13 cellular contexts compared by ENCODE assay signal in genomic region chr9:95880011-95880690, GRCh38. TPM values are rescaled to one million over a fixed set of nuclear protein-coding genes. Genes with fewer than 3 reads are reported as not detected.
A peak's percentile ranks its signal among the peaks of the same experiment; 100 is the strongest.
DNase-seq lines count a peak whose midpoint lies in the region; ATAC-seq and TF ChIP-seq lines count a peak whose summit lies in the region.
"Had no signal": no experiment of that assay in that cellular context is flagged by ENCODE, and none has a peak within 500 bp of the region (broad histone marks: within the 10 kb centered on the region; RNA-seq: fewer than 3 reads in every experiment).

No MANE protein-coding gene starts in this region.

- no peak overlapping the region for H3K27ac ChIP-seq in CD4-positive, alpha-beta memory T cell (ENCODE audit: low read depth, low read length)

- peaks cover 0 to 2% (median 0%) of the 10 kb centered on the region in 8 donors for H3K9me3 Mint-ChIP-seq in CD4-positive, alpha-beta memory T cell
- H3K9me3 Mint-ChIP-seq in nephron, result no peaks in the 10 kb centered on the region

- no peaks in the 10 kb centered on the region for H3K27me3 Mint-ChIP-seq in CD4-positive, alpha-beta memory T cell
- no peaks in the 10 kb centered on the region for H3K27me3 Mint-ChIP-seq in nephron (ENCODE audit: low read depth)

- H3K9me3 ChIP-seq in CD4-positive, alpha-beta memory T cell (ENCODE audit: control insufficient read depth in 1 of 2, low read length in 2 of 2), result no peaks in the 10 kb centered on the region
- H3K9me3 ChIP-seq: heart right ventricle had no signal

- TF ChIP-seq CTCF in cardiac fibroblast (IDR thresholded peaks at IDR 0.05; ENCODE audit: low read depth, low read length) (no peak), nephron (IDR thresholded peaks at IDR 0.05; ENCODE audit: unreplicated experiment in 3 of 3) (no peak)

- peaks cover 5% of the 10 kb centered on the region for H3K36me3 ChIP-seq in CD4-positive, alpha-beta memory T cell (ENCODE audit: insufficient read depth, low read length)

- DNase-seq in CD4-positive, alpha-beta memory T cell, result peak in 2 of 5 donors; percentile 10 to 11
- DNase-seq in M059J (ENCODE audit: low read depth) (peak; percentile 89), cardiac fibroblast (ENCODE audit: low read depth in 2 of 2) (peak; percentile 57 to 77), NCI-H82 (lab: John Stamatoyannopoulos, UW) (no peak)
- no peak for DNase-seq in activated CD4-positive, CD25-positive, alpha-beta regulatory T cell (lab: John Stamatoyannopoulos, UW)
- no peak for DNase-seq in activated CD4-positive, alpha-beta T cell treated with anti-CD3 and anti-CD28 coated beads, Interleukin-2, amount 50 U/mL, for 48 hours
- DNase-seq: activated CD8-positive, alpha-beta memory T cell treated with anti-CD3 and anti-CD28 coated beads, Interleukin-2, amount 50 U/mL, for 4 hours; Calu3; heart right ventricle; mesendoderm; right cardiac atrium had no signal

- peak overlapping the region in 2 of 8 donors; percentile 11 to 25 for H3K4me3 Mint-ChIP-seq in CD4-positive, alpha-beta memory T cell
- peak overlapping the region; percentile 6 to 44 (median 33) for H3K4me3 Mint-ChIP-seq in nephron

- CTCF ChIA-PET in CD4-positive, alpha-beta memory T cell (lab: Charles Lee; ENCODE audit: partially characterized antibody), result interaction anchor here (0.5 kb wide), 1 partner anchor 521 kb away, joined by 3 read pairs; no protein-coding TSS in a partner anchor

- peak overlapping the region in 6 of 7 donors; percentile 17 to 80 (median 56) for H3K27ac Mint-ChIP-seq in CD4-positive, alpha-beta memory T cell
- peak overlapping the region; percentile 47 to 70 (median 67) for H3K27ac Mint-ChIP-seq in nephron

- no peaks in the 10 kb centered on the region for H3K27me3 ChIP-seq in CD4-positive, alpha-beta memory T cell (ENCODE audit: insufficient read depth, low read length)
- H3K27me3 ChIP-seq: heart right ventricle had no signal

- H3K4me3 ChIP-seq in CD4-positive, alpha-beta memory T cell (ENCODE audit: low read length in 2 of 2), result no peak overlapping the region
- no peak overlapping the region for H3K4me3 ChIP-seq in cardiac fibroblast (replicated peaks in 1 of 2; ENCODE audit: low read depth in 2 of 2, low read length in 2 of 2)
- H3K4me3 ChIP-seq: heart right ventricle had no signal

- no peak for ATAC-seq in GM19328 (IDR thresholded peaks at IDR 0.05; ENCODE audit: unreplicated experiment)
- ATAC-seq: heart right ventricle, right cardiac atrium had no signal

- peaks cover 27 to 48% (median 34%) of the 10 kb centered on the region in 4 donors for H3K4me1 Mint-ChIP-seq in CD4-positive, alpha-beta memory T cell
- H3K4me1 Mint-ChIP-seq in nephron, result peaks cover 14% of the 10 kb centered on the region

- intact Hi-C loops in CD4-positive, alpha-beta memory T cell (cut with micrococcal nuclease), result no loop called here

- peaks cover 29 to 47% of the 10 kb centered on the region in 2 donors for H3K36me3 Mint-ChIP-seq in CD4-positive, alpha-beta memory T cell
- H3K36me3 Mint-ChIP-seq in nephron (ENCODE audit: low read depth), result peaks cover 34% of the 10 kb centered on the region

- peaks cover 28% of the 10 kb centered on the region for H3K4me1 ChIP-seq in CD4-positive, alpha-beta memory T cell (ENCODE audit: insufficient read depth, low read length)

- POLR2A ChIA-PET in CD4-positive, alpha-beta memory T cell (lab: Charles Lee; ENCODE audit: partially characterized antibody), result no interaction called here

RNA-seq across cellular contexts. Expression of gene ERCC6L2, which starts 4.7 kb away (rescaled TPM):
- total RNA-seq in CD4-positive, alpha-beta memory T cell, result 10 to 100 TPM; 54.3 to 57.2 TPM
- polyA plus RNA-seq in CD4-positive, alpha-beta memory T cell, result 10 to 100 TPM; 20.2 to 51.1 TPM
- 31.5 and 70.3 TPM in 2 replicates for total RNA-seq in M059J (2014; rRNA removed; shearing (Covaris generic))

Comparison
In these comparisons a context has a peak if more than half of its experiments do, and no peak if none do; other contexts are left out.
1. DNase-seq: peak in M059J (single experiment) and cardiac fibroblast (2 of 2); none in activated CD4-positive, CD25-positive, alpha-beta regulatory T cell (0 of 4), NCI-H82 (single experiment) and activated CD4-positive, alpha-beta T cell treated with anti-CD3 and anti-CD28 coated beads, Interleukin-2, amount 50 U/mL, for 48 hours (0 of 2).